ENCODE assay signal across 11 cellular contexts in genomic region chrX:80471582-80471981, GRCh38. TPM values are rescaled to one million over a fixed set of nuclear protein-coding genes. Genes with fewer than 3 reads are reported as not detected.
"Had no signal": no experiment of that assay in that cellular context is flagged by ENCODE, and none has a peak within 500 bp of the region (broad histone marks: within the 10 kb centered on the region; RNA-seq: fewer than 3 reads in every experiment).

No MANE protein-coding gene starts in this region.

- FAIRE-seq: HepG2, HTR-8/SVneo, K562 had no signal

- H3K27ac ChIP-seq: HL-60, KMS-11 had no signal

- H3K4me2 ChIP-seq: KMS-11 had no signal

- H3K27ac Mint-ChIP-seq: IgD-negative memory B cell had no signal

- H3K36me3 Mint-ChIP-seq: IgD-negative memory B cell had no signal

- H3K4me3 Mint-ChIP-seq: IgD-negative memory B cell had no signal

- ATAC-seq: HepG2, K562 had no signal

- H3K4me1 Mint-ChIP-seq: IgD-negative memory B cell had no signal

- H3K4me3 ChIP-seq: K562 had no signal

- H3K9ac ChIP-seq: KMS-11 had no signal

- H3K27me3 Mint-ChIP-seq: IgD-negative memory B cell had no signal

- DNase-seq: IMR-90, KBM-7, KG1 had no signal

RNA-seq across cellular contexts. Expression of gene TENT5D, which starts 51.3 kb away (rescaled TPM):
- total RNA-seq: HepG2, HT-29, HT1080, IMR-90 had no signal
- polyA plus RNA-seq: HepG2, IgD-negative memory B cell, IMR-90 had no signal
